ENCODE assay signal across 1 cellular context in the genomic region with DNA sequence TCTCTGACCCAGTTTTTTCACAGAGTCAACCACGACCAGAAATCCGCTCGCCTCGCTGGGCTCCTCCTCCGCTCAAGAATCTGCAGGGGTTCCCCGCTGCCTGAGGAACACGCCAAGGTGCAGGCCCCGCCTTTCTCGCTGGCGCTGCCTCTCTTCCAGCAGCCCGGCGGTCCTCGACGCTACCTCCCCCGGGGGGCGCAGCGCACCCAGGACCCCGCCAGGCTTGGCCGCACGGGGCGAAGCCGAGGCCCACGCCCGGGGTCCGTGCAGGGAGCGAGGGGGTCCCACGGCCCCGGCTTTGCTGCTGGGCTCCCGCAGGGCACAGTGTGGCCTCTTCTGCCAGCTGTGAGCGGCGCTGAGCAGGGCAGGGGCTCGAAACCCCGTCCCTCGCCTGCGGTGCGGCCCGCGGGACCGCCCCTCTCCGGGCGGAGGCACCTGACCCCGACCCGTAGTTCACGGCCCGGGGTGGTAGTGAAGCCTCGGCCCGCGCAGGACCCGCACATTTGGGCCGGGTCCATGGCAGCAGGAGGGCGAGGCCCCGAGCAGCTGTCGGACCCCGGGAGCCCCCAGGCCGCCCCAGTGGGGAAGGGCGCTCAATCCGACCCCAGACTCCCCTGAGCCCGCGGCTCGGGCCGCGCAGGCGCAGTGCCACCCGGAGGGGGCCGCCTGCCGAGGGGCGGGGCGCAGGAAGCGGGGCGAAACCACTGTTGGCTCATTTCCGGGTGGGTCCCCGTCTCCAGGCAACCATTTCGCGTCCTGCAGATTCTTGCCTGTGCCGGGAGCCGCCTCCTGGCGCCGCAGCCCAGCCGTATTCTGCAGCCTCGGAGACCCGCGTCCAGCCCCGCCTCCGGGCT.
TF ChIP-seq lines count a peak whose summit lies in the region.

No MANE protein-coding gene starts in this region.

TF ChIP-seq in HepG2, 621 proteins besides CTCF, POLR2A, EP300 and RAD21 (continued from another document and continues in another):
- TF ChIP-seq, protein P1, sequence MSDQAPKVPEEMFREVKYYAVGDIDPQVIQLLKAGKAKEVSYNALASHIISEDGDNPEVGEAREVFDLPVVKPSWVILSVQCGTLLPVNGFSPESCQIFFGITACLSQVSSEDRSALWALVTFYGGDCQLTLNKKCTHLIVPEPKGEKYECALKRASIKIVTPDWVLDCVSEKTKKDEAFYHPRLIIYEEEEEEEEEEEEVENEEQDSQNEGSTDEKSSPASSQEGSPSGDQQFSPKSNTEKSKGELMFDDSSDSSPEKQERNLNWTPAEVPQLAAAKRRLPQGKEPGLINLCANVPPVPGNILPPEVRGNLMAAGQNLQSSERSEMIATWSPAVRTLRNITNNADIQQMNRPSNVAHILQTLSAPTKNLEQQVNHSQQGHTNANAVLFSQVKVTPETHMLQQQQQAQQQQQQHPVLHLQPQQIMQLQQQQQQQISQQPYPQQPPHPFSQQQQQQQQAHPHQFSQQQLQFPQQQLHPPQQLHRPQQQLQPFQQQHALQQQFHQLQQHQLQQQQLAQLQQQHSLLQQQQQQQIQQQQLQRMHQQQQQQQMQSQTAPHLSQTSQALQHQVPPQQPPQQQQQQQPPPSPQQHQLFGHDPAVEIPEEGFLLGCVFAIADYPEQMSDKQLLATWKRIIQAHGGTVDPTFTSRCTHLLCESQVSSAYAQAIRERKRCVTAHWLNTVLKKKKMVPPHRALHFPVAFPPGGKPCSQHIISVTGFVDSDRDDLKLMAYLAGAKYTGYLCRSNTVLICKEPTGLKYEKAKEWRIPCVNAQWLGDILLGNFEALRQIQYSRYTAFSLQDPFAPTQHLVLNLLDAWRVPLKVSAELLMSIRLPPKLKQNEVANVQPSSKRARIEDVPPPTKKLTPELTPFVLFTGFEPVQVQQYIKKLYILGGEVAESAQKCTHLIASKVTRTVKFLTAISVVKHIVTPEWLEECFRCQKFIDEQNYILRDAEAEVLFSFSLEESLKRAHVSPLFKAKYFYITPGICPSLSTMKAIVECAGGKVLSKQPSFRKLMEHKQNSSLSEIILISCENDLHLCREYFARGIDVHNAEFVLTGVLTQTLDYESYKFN (CRISPR knock-in tag; conservative IDR thresholded peaks at IDR 0.05), result no peak; the same call in 1 of the 2 replicates
- 0 out of 2 replicates have a peak, but pooled peaks have one; percentile 4 for TF ChIP-seq ZNF225 (CRISPR knock-in tag; IDR thresholded peaks at IDR 0.05)
- TF ChIP-seq BCL6 (CRISPR knock-in tag; IDR thresholded peaks at IDR 0.05), result no peak
- TF ChIP-seq, protein P2, sequence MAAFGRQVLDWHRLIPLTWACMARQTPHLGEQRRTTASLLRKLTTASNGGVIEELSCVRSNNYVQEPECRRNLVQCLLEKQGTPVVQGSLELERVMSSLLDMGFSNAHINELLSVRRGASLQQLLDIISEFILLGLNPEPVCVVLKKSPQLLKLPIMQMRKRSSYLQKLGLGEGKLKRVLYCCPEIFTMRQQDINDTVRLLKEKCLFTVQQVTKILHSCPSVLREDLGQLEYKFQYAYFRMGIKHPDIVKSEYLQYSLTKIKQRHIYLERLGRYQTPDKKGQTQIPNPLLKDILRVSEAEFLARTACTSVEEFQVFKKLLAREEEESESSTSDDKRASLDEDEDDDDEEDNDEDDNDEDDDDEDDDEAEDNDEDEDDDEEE (CRISPR knock-in tag; IDR thresholded peaks at IDR 0.05), result no peak
- peak; percentile 27; the same call in 1 of the 2 replicates for TF ChIP-seq ZNF260 (CRISPR knock-in tag; IDR thresholded peaks at IDR 0.05; ENCODE audit: borderline replicate concordance, low read depth)
- TF ChIP-seq ZNF670 (CRISPR knock-in tag; IDR thresholded peaks at IDR 0.05; ENCODE audit: borderline replicate concordance), result peak; percentile 50; the same call in 1 of the 2 replicates
- TF ChIP-seq NFE2 (CRISPR knock-in tag; IDR thresholded peaks at IDR 0.05), result no peak
- TF ChIP-seq DPF2 (CRISPR knock-in tag; IDR thresholded peaks at IDR 0.05; ENCODE audit: borderline replicate concordance, low read depth), result no peak
- no peak; the same call in 1 of the 2 replicates for TF ChIP-seq ZNF33A (CRISPR knock-in tag; IDR thresholded peaks at IDR 0.05; ENCODE audit: borderline replicate concordance)
- TF ChIP-seq HNRNPLL (IDR thresholded peaks at IDR 0.05; ENCODE audit: low read depth, low read length, poor library complexity, severe bottlenecking), result peak; percentile 49
- TF ChIP-seq MAFK (conservative IDR thresholded peaks at IDR 0.05 in 1 of 2, IDR thresholded peaks at IDR 0.05 in 1 of 2; ENCODE audit: low read length in 2 of 2), result no peak
- TF ChIP-seq, protein P3, sequence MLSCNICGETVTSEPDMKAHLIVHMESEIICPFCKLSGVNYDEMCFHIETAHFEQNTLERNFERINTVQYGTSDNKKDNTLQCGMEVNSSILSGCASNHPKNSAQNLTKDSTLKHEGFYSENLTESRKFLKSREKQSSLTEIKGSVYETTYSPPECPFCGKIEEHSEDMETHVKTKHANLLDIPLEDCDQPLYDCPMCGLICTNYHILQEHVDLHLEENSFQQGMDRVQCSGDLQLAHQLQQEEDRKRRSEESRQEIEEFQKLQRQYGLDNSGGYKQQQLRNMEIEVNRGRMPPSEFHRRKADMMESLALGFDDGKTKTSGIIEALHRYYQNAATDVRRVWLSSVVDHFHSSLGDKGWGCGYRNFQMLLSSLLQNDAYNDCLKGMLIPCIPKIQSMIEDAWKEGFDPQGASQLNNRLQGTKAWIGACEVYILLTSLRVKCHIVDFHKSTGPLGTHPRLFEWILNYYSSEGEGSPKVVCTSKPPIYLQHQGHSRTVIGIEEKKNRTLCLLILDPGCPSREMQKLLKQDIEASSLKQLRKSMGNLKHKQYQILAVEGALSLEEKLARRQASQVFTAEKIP (CRISPR knock-in tag; IDR thresholded peaks at IDR 0.05; ENCODE audit: borderline replicate concordance), result no peak
- TF ChIP-seq, protein P4, sequence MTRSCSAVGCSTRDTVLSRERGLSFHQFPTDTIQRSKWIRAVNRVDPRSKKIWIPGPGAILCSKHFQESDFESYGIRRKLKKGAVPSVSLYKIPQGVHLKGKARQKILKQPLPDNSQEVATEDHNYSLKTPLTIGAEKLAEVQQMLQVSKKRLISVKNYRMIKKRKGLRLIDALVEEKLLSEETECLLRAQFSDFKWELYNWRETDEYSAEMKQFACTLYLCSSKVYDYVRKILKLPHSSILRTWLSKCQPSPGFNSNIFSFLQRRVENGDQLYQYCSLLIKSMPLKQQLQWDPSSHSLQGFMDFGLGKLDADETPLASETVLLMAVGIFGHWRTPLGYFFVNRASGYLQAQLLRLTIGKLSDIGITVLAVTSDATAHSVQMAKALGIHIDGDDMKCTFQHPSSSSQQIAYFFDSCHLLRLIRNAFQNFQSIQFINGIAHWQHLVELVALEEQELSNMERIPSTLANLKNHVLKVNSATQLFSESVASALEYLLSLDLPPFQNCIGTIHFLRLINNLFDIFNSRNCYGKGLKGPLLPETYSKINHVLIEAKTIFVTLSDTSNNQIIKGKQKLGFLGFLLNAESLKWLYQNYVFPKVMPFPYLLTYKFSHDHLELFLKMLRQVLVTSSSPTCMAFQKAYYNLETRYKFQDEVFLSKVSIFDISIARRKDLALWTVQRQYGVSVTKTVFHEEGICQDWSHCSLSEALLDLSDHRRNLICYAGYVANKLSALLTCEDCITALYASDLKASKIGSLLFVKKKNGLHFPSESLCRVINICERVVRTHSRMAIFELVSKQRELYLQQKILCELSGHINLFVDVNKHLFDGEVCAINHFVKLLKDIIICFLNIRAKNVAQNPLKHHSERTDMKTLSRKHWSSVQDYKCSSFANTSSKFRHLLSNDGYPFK (CRISPR knock-in tag; IDR thresholded peaks at IDR 0.05; ENCODE audit: borderline replicate concordance), result no peak
- TF ChIP-seq ASH2L (IDR thresholded peaks at IDR 0.05; ENCODE audit: insufficient read length, low read depth, low read length), result peak; percentile 53
- no peak for TF ChIP-seq ADNP (CRISPR knock-in tag; IDR thresholded peaks at IDR 0.05)
- TF ChIP-seq ZNF703 (CRISPR knock-in tag; IDR thresholded peaks at IDR 0.05; ENCODE audit: borderline replicate concordance), result no peak
- no peak for TF ChIP-seq AHR (CRISPR knock-in tag; IDR thresholded peaks at IDR 0.05)
- 0 out of 2 replicates have a peak, but pooled peaks have one; percentile 52 for TF ChIP-seq ZNF343 (CRISPR knock-in tag; IDR thresholded peaks at IDR 0.05)
- no peak for TF ChIP-seq ZNF577 (CRISPR knock-in tag; IDR thresholded peaks at IDR 0.05; ENCODE audit: borderline replicate concordance, low read depth)
- TF ChIP-seq, protein P5, sequence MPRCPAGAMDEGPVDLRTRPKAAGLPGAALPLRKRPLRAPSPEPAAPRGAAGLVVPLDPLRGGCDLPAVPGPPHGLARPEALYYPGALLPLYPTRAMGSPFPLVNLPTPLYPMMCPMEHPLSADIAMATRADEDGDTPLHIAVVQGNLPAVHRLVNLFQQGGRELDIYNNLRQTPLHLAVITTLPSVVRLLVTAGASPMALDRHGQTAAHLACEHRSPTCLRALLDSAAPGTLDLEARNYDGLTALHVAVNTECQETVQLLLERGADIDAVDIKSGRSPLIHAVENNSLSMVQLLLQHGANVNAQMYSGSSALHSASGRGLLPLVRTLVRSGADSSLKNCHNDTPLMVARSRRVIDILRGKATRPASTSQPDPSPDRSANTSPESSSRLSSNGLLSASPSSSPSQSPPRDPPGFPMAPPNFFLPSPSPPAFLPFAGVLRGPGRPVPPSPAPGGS (CRISPR knock-in tag; IDR thresholded peaks at IDR 0.05), result peak; percentile 63; the same call in 1 of the 2 replicates
- TF ChIP-seq, protein P6, sequence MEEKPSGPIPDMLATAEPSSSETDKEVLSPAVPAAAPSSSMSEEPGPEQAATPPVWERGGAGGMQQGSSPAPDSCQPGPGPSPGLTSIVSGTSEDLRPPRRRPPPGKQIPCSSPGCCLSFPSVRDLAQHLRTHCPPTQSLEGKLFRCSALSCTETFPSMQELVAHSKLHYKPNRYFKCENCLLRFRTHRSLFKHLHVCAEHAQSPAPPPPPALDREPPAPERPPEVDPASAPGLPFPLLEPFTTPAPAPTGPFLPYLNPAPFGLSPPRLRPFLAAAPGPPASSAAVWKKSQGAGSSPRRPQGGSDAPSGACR (CRISPR knock-in tag; IDR thresholded peaks at IDR 0.05), result 0 out of 2 replicates have a peak, but pooled peaks have one; percentile 76
- peak; percentile 53 for TF ChIP-seq TAF1 (CRISPR knock-in tag; IDR thresholded peaks at IDR 0.05)
- TF ChIP-seq EHMT2 (IDR thresholded peaks at IDR 0.05; ENCODE audit: borderline replicate concordance, low read depth, low read length), result no peak
- no peak for TF ChIP-seq SMYD3 (CRISPR knock-in tag; IDR thresholded peaks at IDR 0.05)
- peak; percentile 81 for TF ChIP-seq ERF (CRISPR knock-in tag; IDR thresholded peaks at IDR 0.05)
- TF ChIP-seq ZNF546 (CRISPR knock-in tag; conservative IDR thresholded peaks at IDR 0.05), result no peak
- TF ChIP-seq PCBP2 (optimal IDR thresholded peaks at IDR 0.05; ENCODE audit: low read depth, low read length, poor library complexity, severe bottlenecking), result no peak
- peak; percentile 92 for TF ChIP-seq POLR2G (IDR thresholded peaks at IDR 0.05; ENCODE audit: low read depth, low read length)
- no peak for TF ChIP-seq ZNF891 (CRISPR knock-in tag; IDR thresholded peaks at IDR 0.05)
- TF ChIP-seq IKZF1 (IDR thresholded peaks at IDR 0.05), result no peak
- TF ChIP-seq KDM5B (CRISPR knock-in tag; IDR thresholded peaks at IDR 0.05; ENCODE audit: borderline replicate concordance), result peak; percentile 81
- TF ChIP-seq ZNF460 (CRISPR knock-in tag; IDR thresholded peaks at IDR 0.05; ENCODE audit: borderline replicate concordance), result no peak
- TF ChIP-seq, protein P7, sequence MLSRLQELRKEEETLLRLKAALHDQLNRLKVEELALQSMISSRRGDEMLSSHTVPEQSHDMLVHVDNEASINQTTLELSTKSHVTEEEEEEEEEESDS (CRISPR knock-in tag; IDR thresholded peaks at IDR 0.05; ENCODE audit: borderline replicate concordance), result no peak
- 0 out of 2 replicates have a peak, but pooled peaks have one; percentile 11 for TF ChIP-seq ZNF331 (CRISPR knock-in tag; IDR thresholded peaks at IDR 0.05)
- TF ChIP-seq SKI (IDR thresholded peaks at IDR 0.05; ENCODE audit: partially characterized antibody), result no peak
- 0 out of 2 replicates have a peak, but pooled peaks have one; percentile 36 for TF ChIP-seq ZNF772 (CRISPR knock-in tag; IDR thresholded peaks at IDR 0.05)
- TF ChIP-seq ZNF605 (CRISPR knock-in tag; IDR thresholded peaks at IDR 0.05), result no peak
- TF ChIP-seq GATAD2A (CRISPR knock-in tag; IDR thresholded peaks at IDR 0.05), result no peak
- no peak for TF ChIP-seq GPN1 (CRISPR knock-in tag; IDR thresholded peaks at IDR 0.05; ENCODE audit: borderline replicate concordance)
- TF ChIP-seq ZNF451 (CRISPR knock-in tag; IDR thresholded peaks at IDR 0.05), result no peak
- TF ChIP-seq TCF7 (IDR thresholded peaks at IDR 0.05; ENCODE audit: low read depth), result no peak
- peak; percentile 52 for TF ChIP-seq ZNF563 (CRISPR knock-in tag; IDR thresholded peaks at IDR 0.05)
- TF ChIP-seq RBFOX2 (IDR thresholded peaks at IDR 0.05; ENCODE audit: low read depth, low read length), result peak; percentile 91
- TF ChIP-seq, protein P8, sequence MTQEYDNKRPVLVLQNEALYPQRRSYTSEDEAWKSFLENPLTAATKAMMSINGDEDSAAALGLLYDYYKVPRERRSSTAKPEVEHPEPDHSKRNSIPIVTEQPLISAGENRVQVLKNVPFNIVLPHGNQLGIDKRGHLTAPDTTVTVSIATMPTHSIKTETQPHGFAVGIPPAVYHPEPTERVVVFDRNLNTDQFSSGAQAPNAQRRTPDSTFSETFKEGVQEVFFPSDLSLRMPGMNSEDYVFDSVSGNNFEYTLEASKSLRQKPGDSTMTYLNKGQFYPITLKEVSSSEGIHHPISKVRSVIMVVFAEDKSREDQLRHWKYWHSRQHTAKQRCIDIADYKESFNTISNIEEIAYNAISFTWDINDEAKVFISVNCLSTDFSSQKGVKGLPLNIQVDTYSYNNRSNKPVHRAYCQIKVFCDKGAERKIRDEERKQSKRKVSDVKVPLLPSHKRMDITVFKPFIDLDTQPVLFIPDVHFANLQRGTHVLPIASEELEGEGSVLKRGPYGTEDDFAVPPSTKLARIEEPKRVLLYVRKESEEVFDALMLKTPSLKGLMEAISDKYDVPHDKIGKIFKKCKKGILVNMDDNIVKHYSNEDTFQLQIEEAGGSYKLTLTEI (CRISPR knock-in tag; conservative IDR thresholded peaks at IDR 0.05), result no peak
- no peak for TF ChIP-seq KLF11 (CRISPR knock-in tag; IDR thresholded peaks at IDR 0.05)
- TF ChIP-seq, protein P9, sequence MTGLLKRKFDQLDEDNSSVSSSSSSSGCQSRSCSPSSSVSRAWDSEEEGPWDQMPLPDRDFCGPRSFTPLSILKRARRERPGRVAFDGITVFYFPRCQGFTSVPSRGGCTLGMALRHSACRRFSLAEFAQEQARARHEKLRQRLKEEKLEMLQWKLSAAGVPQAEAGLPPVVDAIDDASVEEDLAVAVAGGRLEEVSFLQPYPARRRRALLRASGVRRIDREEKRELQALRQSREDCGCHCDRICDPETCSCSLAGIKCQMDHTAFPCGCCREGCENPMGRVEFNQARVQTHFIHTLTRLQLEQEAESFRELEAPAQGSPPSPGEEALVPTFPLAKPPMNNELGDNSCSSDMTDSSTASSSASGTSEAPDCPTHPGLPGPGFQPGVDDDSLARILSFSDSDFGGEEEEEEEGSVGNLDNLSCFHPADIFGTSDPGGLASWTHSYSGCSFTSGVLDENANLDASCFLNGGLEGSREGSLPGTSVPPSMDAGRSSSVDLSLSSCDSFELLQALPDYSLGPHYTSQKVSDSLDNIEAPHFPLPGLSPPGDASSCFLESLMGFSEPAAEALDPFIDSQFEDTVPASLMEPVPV (CRISPR knock-in tag; IDR thresholded peaks at IDR 0.05), result peak; percentile 87; the same call in 1 of the 2 replicates
- 0 out of 2 replicates have a peak, but pooled peaks have one; percentile 27 for TF ChIP-seq ZFP36L2 (CRISPR knock-in tag; IDR thresholded peaks at IDR 0.05)
